10 cellular contexts compared by ENCODE assay signal in the genomic region with DNA sequence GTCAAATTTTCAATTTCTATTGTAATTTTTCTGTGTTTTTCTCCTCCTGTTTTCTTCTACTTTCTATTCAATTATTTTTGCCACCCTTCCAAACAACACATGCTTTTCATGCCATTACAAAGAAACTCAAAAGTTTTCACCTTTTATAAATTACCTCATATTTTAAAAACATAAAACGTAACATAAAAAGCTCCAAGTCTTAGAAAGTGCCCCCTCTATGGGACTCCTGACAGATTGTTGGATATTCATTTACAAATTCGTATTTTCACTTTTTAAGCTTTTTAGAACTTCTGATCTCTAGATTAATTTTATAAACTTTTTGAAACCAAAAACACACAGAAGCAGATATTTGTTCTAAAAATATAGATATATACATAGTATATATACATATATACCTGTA. TPM values are rescaled to one million over a fixed set of nuclear protein-coding genes. Genes with fewer than 3 reads are reported as not detected.
A peak's percentile ranks its signal among the peaks of the same experiment; 100 is the strongest.
DNase-seq lines count a peak whose midpoint lies in the region; ATAC-seq and TF ChIP-seq lines count a peak whose summit lies in the region.
"Had no signal": no experiment of that assay in that cellular context is flagged by ENCODE, and none has a peak within 500 bp of the region (broad histone marks: within the 10 kb centered on the region; RNA-seq: fewer than 3 reads in every experiment).

No MANE protein-coding gene starts in this region.

- TF ChIP-seq CTCF in GM23338 (conservative IDR thresholded peaks at IDR 0.05; ENCODE audit: low read depth in 2 of 2) (peak in 1 of 2 experiments; percentile 54; a peak in 1 of 4 replicates), WTC11 (IDR thresholded peaks at IDR 0.05) (no peak), glutamatergic neuron (IDR thresholded peaks at IDR 0.05; ENCODE audit: partially characterized antibody, unreplicated experiment) (peak; percentile 29)

- no peaks in the 10 kb centered on the region for H3K9me3 ChIP-seq in skeletal muscle satellite cell (replicated peaks; ENCODE audit: low read length)

- DNase-seq in GM23338 (ENCODE audit: low spot score) (no peak), WTC11 (ENCODE audit: low spot score) (no peak), glutamatergic neuron (no peak), Kasumi-1 (lab: John Stamatoyannopoulos, UW) (no peak)
- no peak for DNase-seq in activated CD4-positive, CD25-positive, alpha-beta regulatory T cell treated with anti-CD3 and anti-CD28 coated beads, Interleukin-2, amount 50 U/mL, for 72 hours
- DNase-seq: activated CD8-positive, alpha-beta memory T cell treated with anti-CD3 and anti-CD28 coated beads, Interleukin-2, amount 10 ng/mL, durations not matched to agents 7 days and 5 days; NCI-H1417 had no signal

- H3K4me1 Mint-ChIP-seq in GM23338 (peaks cover 34% of the 10 kb centered on the region), WTC11 (peaks cover 31% of the 10 kb centered on the region), glutamatergic neuron (ENCODE audit: low read depth, unreplicated experiment) (peaks cover 25% of the 10 kb centered on the region)

- POLR2A ChIA-PET in WTC11 (lab: Charles Lee): interaction anchor here (0.5 to 0.7 kb wide), 2 partner anchors 70 to 161 kb away, joined by 3 to 7 read pairs; no protein-coding TSS in a partner anchor

- H3K4me2 ChIP-seq in GM23338: peak overlapping the region; percentile 76
- peak overlapping the region; percentile 90 for H3K4me2 ChIP-seq in skeletal muscle satellite cell (ENCODE audit: low read length)

- CTCF ChIA-PET in WTC11 (lab: Charles Lee): interaction anchor here (0.6 to 2.5 kb wide), 19 partner anchors 7 to 1652 kb away, joined by 3 to 22 read pairs (median 5); no protein-coding TSS in a partner anchor

- H3K4me3 ChIP-seq in GM23338 (peak overlapping the region; percentile 58), skeletal muscle satellite cell (ENCODE audit: low read length) (peak overlapping the region; percentile 83)

- H3K4me1 ChIP-seq in GM23338 (ENCODE audit: insufficient read depth) (peaks cover 27% of the 10 kb centered on the region), skeletal muscle satellite cell (ENCODE audit: control insufficient read depth, insufficient read depth, low read length) (peaks cover 15% of the 10 kb centered on the region)

- H3K27me3 ChIP-seq in GM23338 (ENCODE audit: insufficient read depth) (no peaks in the 10 kb centered on the region), skeletal muscle satellite cell (ENCODE audit: control insufficient read depth, insufficient read depth, low read length) (no peaks in the 10 kb centered on the region)

- H3K79me2 ChIP-seq in GM23338 (replicated peaks; ENCODE audit: insufficient read depth): peaks cover 6% of the 10 kb centered on the region; the same call in 1 of the 2 replicates

- no peak overlapping the region for H2AFZ ChIP-seq in GM23338

- H3K27me3 Mint-ChIP-seq in GM23338 (ENCODE audit: insufficient read depth, low read depth, poor library complexity) (peaks cover 3% of the 10 kb centered on the region), WTC11 (ENCODE audit: low read depth) (no peaks in the 10 kb centered on the region), glutamatergic neuron (ENCODE audit: unreplicated experiment) (no peaks in the 10 kb centered on the region)

- no peaks in the 10 kb centered on the region for H3K36me3 ChIP-seq in GM23338 (ENCODE audit: insufficient read depth)
- peaks cover 8% of the 10 kb centered on the region for H3K36me3 ChIP-seq in skeletal muscle satellite cell (ENCODE audit: insufficient read depth, low read length)

- no peak overlapping the region for H3K27ac ChIP-seq in GM23338 (ENCODE audit: low read depth)

- H3K9ac ChIP-seq in skeletal muscle satellite cell (ENCODE audit: low read depth, low read length): peak overlapping the region; percentile 96

- ATAC-seq in GM23338 (no peak), WTC11 (no peak), HG03565 (IDR thresholded peaks at IDR 0.05; ENCODE audit: unreplicated experiment) (no peak)
- no peak for ATAC-seq in activated CD4-positive, CD25-positive, alpha-beta regulatory T cell treated with anti-CD3 and anti-CD28 coated beads, Interleukin-2, amount 50 U/mL, for 24 hours
- ATAC-seq: activated CD8-positive, alpha-beta memory T cell treated with anti-CD3 and anti-CD28 coated beads, Interleukin-2, amount 10 ng/mL, durations not matched to agents 7 days and 5 days had no signal

- H3K27ac Mint-ChIP-seq in GM23338: 0 out of 2 replicates have a peak overlapping the region, but pooled peaks have one; percentile 15
- H3K27ac Mint-ChIP-seq in WTC11: no peak overlapping the region
- no peak overlapping the region for H3K27ac Mint-ChIP-seq in glutamatergic neuron (ENCODE audit: unreplicated experiment)
- H3K27ac Mint-ChIP-seq: activated CD8-positive, alpha-beta memory T cell treated with anti-CD3 and anti-CD28 coated beads, Interleukin-2, amount 10 ng/mL, durations not matched to agents 7 days and 5 days had no signal

- no peaks in the 10 kb centered on the region for H4K20me1 ChIP-seq in GM23338 (replicated peaks; ENCODE audit: insufficient read depth)

- no peaks in the 10 kb centered on the region for H3F3A ChIP-seq in GM23338 (replicated peaks; ENCODE audit: low read depth)

- no peaks in the 10 kb centered on the region for H3K36me3 Mint-ChIP-seq in GM23338 (ENCODE audit: low read depth)
- no peaks in the 10 kb centered on the region for H3K36me3 Mint-ChIP-seq in WTC11
- H3K36me3 Mint-ChIP-seq in glutamatergic neuron (ENCODE audit: unreplicated experiment): no peaks in the 10 kb centered on the region
- H3K36me3 Mint-ChIP-seq: activated CD8-positive, alpha-beta memory T cell treated with anti-CD3 and anti-CD28 coated beads, Interleukin-2, amount 10 ng/mL, durations not matched to agents 7 days and 5 days had no signal

- H3K9me2 ChIP-seq in GM23338 (ENCODE audit: insufficient read depth): no peaks in the 10 kb centered on the region

- H3K9me3 Mint-ChIP-seq in GM23338: no peaks in the 10 kb centered on the region
- H3K9me3 Mint-ChIP-seq in WTC11: no peaks in the 10 kb centered on the region
- peaks cover 2% of the 10 kb centered on the region for H3K9me3 Mint-ChIP-seq in glutamatergic neuron (ENCODE audit: unreplicated experiment)

- H3K4me3 Mint-ChIP-seq in GM23338 (peak overlapping the region; percentile 81), WTC11 (peak overlapping the region; percentile 29; the same call in 1 of the 2 replicates), glutamatergic neuron (ENCODE audit: unreplicated experiment) (peak overlapping the region; percentile 72)
- H3K4me3 Mint-ChIP-seq: activated CD8-positive, alpha-beta memory T cell treated with anti-CD3 and anti-CD28 coated beads, Interleukin-2, amount 10 ng/mL, durations not matched to agents 7 days and 5 days had no signal

TF ChIP-seq in GM23338, 12 proteins besides CTCF, POLR2A, EP300 and RAD21 (continues in another document):
- TF ChIP-seq ZNF114 (CRISPR knock-in tag; IDR thresholded peaks at IDR 0.05) (no peak), STAT1 (IDR thresholded peaks at IDR 0.05; ENCODE audit: unreplicated experiment) (no peak)

TF ChIP-seq in WTC11, 78 proteins besides CTCF, POLR2A, EP300 and RAD21 (continues in another document):
- TF ChIP-seq, protein P1, sequence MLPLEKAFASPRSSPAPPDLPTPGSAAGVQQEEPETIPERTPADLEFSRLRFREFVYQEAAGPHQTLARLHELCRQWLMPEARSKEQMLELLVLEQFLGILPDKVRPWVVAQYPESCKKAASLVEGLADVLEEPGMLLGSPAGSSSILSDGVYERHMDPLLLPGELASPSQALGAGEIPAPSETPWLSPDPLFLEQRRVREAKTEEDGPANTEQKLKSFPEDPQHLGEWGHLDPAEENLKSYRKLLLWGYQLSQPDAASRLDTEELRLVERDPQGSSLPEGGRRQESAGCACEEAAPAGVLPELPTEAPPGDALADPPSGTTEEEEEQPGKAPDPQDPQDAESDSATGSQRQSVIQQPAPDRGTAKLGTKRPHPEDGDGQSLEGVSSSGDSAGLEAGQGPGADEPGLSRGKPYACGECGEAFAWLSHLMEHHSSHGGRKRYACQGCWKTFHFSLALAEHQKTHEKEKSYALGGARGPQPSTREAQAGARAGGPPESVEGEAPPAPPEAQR (CRISPR knock-in tag; IDR thresholded peaks at IDR 0.05): no peak
- TF ChIP-seq, protein P2, sequence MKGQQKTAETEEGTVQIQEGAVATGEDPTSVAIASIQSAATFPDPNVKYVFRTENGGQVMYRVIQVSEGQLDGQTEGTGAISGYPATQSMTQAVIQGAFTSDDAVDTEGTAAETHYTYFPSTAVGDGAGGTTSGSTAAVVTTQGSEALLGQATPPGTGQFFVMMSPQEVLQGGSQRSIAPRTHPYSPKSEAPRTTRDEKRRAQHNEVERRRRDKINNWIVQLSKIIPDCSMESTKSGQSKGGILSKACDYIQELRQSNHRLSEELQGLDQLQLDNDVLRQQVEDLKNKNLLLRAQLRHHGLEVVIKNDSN (CRISPR knock-in tag; IDR thresholded peaks at IDR 0.05): no peak
- TF ChIP-seq EMX1 (CRISPR knock-in tag; IDR thresholded peaks at IDR 0.05): no peak
- no peak for TF ChIP-seq RELA (CRISPR knock-in tag; IDR thresholded peaks at IDR 0.05; ENCODE audit: borderline replicate concordance)
- no peak for TF ChIP-seq PRRX2 (CRISPR knock-in tag; IDR thresholded peaks at IDR 0.05)
- TF ChIP-seq ZNF671 (CRISPR knock-in tag; IDR thresholded peaks at IDR 0.05): no peak
- TF ChIP-seq, protein P3, sequence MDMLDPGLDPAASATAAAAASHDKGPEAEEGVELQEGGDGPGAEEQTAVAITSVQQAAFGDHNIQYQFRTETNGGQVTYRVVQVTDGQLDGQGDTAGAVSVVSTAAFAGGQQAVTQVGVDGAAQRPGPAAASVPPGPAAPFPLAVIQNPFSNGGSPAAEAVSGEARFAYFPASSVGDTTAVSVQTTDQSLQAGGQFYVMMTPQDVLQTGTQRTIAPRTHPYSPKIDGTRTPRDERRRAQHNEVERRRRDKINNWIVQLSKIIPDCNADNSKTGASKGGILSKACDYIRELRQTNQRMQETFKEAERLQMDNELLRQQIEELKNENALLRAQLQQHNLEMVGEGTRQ (CRISPR knock-in tag; IDR thresholded peaks at IDR 0.05): no peak
- TF ChIP-seq NR3C1 (CRISPR knock-in tag; conservative IDR thresholded peaks at IDR 0.05; ENCODE audit: low read depth): no peak

RNA-seq across cellular contexts. Expression of a gene that starts 1.6 kb away (rescaled TPM):
- total RNA-seq in GM23338 (2014; rRNA removed; shearing (Covaris generic)): 19.7 and 20.2 TPM in 2 replicates
- polyA plus RNA-seq in GM23338 (2016; fragmentation: Nextera tagmentation; extraction: Ambion mirVana): 6.0 and 6.7 TPM in 2 replicates
- total RNA-seq in WTC11 (2021) (16.0 to 18.4 TPM (median 17.2 TPM) in 3 replicates), glutamatergic neuron (ENCODE audit: unreplicated experiment) (23.7 TPM)
- total RNA-seq in skeletal muscle satellite cell (2012; rRNA removed): 170 and 179 TPM in 2 replicates

Comparison
In these comparisons a context has a peak if more than half of its experiments do, and no peak if none do; other contexts are left out.
1. H3K4me3 Mint-ChIP-seq: peak in every context shown above with its lines; median percentile 81 in GM23338; 72 in glutamatergic neuron; 29 in WTC11.